Comparison of ENCODE assay signal across 37 cellular contexts in the genomic region with DNA sequence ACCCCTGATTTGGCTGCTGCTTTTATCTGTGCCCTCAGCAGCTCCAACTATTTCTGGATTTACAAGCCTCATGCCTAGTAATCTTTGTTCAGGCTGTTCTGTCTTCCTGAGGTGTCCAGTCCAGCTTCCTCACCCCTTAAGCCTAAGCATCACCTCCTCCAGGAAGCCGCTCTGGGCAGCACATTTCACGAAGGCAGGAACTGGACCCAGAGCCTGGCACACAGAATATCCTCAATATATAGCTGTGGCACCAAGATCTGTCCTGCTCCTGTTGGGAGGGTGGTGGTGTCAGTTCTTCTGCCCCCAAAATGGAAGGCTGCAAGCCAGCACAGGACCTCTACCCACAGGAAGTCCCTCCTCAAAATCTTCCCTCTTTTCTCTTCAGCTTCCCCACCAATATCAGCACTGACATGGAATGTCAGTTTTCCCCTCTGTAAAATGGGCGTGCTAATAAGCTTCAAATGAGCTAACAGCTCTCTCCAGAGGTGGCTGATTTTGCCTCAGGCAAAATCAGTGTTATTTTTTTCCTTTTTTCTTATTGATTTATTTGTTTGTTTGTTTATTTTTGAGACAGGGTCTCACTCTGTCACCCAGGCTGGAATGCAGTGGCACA. TPM values are rescaled to one million over a fixed set of nuclear protein-coding genes. Genes with fewer than 3 reads are reported as not detected.
"Had no signal": no experiment of that assay in that cellular context is flagged by ENCODE, and none has a peak within 500 bp of the region (broad histone marks: within the 10 kb centered on the region; RNA-seq: fewer than 3 reads in every experiment).

No MANE protein-coding gene starts in this region.

- ATAC-seq: activated CD4-positive, CD25-positive, alpha-beta regulatory T cell treated with anti-CD3 and anti-CD28 coated beads, Interleukin-2, amount 50 U/mL, for 24 hours; activated CD8-positive, alpha-beta T cell treated with anti-CD3 and anti-CD28 coated beads for 36 hours; activated naive CD4-positive, alpha-beta T cell treated with anti-CD3 and anti-CD28 coated beads, Interleukin-2, amount 50 U/mL, for 72 hours; activated T-cell treated with anti-CD3 and anti-CD28 coated beads, Interleukin-2, amount 50 U/mL, for 4 hours; activated T-helper 17 cell treated with anti-CD3 and anti-CD28 coated beads, Interleukin-2, amount 50 U/mL, for 72 hours; gastroesophageal sphincter; heart right ventricle had no signal

- H3K4me3 ChIP-seq: ascending aorta, esophagus squamous epithelium, gastroesophageal sphincter, heart right ventricle, hepatocyte had no signal

- H3K27ac Mint-ChIP-seq: activated B cell treated with CpG ODN at 0.5 μM for 24 hours; activated CD8-positive, alpha-beta T cell treated with anti-CD3 and anti-CD28 coated beads for 36 hours; activated naive CD4-positive, alpha-beta T cell treated with anti-CD3 and anti-CD28 coated beads, Interleukin-2, amount 10 ng/mL, durations not matched to agents 7 days and 5 days; activated naive CD4-positive, alpha-beta T cell treated with anti-CD3 and anti-CD28 coated beads, Interleukin-2, amount 50 U/mL, for 72 hours; activated naive CD8-positive, alpha-beta T cell treated with anti-CD3 and anti-CD28 coated beads, Interleukin-2, amount 10 ng/mL, durations not matched to agents 7 days and 5 days; activated T-helper 17 cell treated with anti-CD3 and anti-CD28 coated beads, Interleukin-2, amount 50 U/mL, for 72 hours had no signal

- H3K4me1 Mint-ChIP-seq: activated naive CD8-positive, alpha-beta T cell treated with anti-CD3 and anti-CD28 coated beads, Interleukin-2, amount 10 ng/mL, durations not matched to agents 7 days and 5 days; activated T-helper 17 cell treated with anti-CD3 and anti-CD28 coated beads, Interleukin-2, amount 50 U/mL, for 72 hours had no signal

- H3K36me3 ChIP-seq: ascending aorta, brain microvascular endothelial cell, esophagus squamous epithelium, gastroesophageal sphincter, heart right ventricle, WERI-Rb-1 had no signal

- H3K27ac ChIP-seq: ascending aorta, brain microvascular endothelial cell, epithelial cell of prostate, esophagus squamous epithelium, gastroesophageal sphincter, heart right ventricle, hepatocyte, WERI-Rb-1 had no signal

- H3K36me3 Mint-ChIP-seq: activated naive CD4-positive, alpha-beta T cell treated with anti-CD3 and anti-CD28 coated beads, Interleukin-2, amount 10 ng/mL, durations not matched to agents 7 days and 5 days; activated naive CD4-positive, alpha-beta T cell treated with anti-CD3 and anti-CD28 coated beads, Interleukin-2, amount 50 U/mL, for 72 hours; activated naive CD8-positive, alpha-beta T cell treated with anti-CD3 and anti-CD28 coated beads, Interleukin-2, amount 10 ng/mL, durations not matched to agents 7 days and 5 days had no signal

- H2AFZ ChIP-seq: hepatocyte had no signal

- H3K27me3 ChIP-seq: ascending aorta had no signal

- H3K9me3 Mint-ChIP-seq: activated B cell treated with CpG ODN at 0.5 μM for 24 hours; activated CD8-positive, alpha-beta T cell treated with anti-CD3 and anti-CD28 coated beads for 36 hours; activated naive CD4-positive, alpha-beta T cell treated with anti-CD3 and anti-CD28 coated beads, Interleukin-2, amount 10 ng/mL, durations not matched to agents 7 days and 5 days; activated naive CD4-positive, alpha-beta T cell treated with anti-CD3 and anti-CD28 coated beads, Interleukin-2, amount 50 U/mL, for 72 hours; activated naive CD8-positive, alpha-beta T cell treated with anti-CD3 and anti-CD28 coated beads, Interleukin-2, amount 10 ng/mL, durations not matched to agents 7 days and 5 days; activated T-cell treated with anti-CD3 and anti-CD28 coated beads, Interleukin-2, amount 50 U/mL, for 4 hours; activated T-helper 17 cell treated with anti-CD3 and anti-CD28 coated beads, Interleukin-2, amount 50 U/mL, for 72 hours had no signal

- H3K9me3 ChIP-seq: ascending aorta, esophagus squamous epithelium, gastroesophageal sphincter, heart right ventricle had no signal

- H3K79me2 ChIP-seq: hepatocyte had no signal

- H3K4me2 ChIP-seq: hepatocyte had no signal

- DNase-seq: activated B cell treated with CpG ODN at 0.5 μM for 24 hours; activated CD4-positive, alpha-beta T cell treated with anti-CD3 and anti-CD28 coated beads for 48 hours; activated CD4-positive, alpha-beta T cell treated with anti-CD3 and anti-CD28 coated beads, Interleukin-2, amount 50 U/mL, for 1 hour; activated CD4-positive, alpha-beta T cell treated with anti-CD3 and anti-CD28 coated beads, Interleukin-2, amount 50 U/mL, for 48 hours; activated CD8-positive, alpha-beta memory T cell treated with anti-CD3 and anti-CD28 coated beads for 24 hours; activated CD8-positive, alpha-beta T cell treated with anti-CD3 and anti-CD28 coated beads for 36 hours; activated effector memory CD4-positive, alpha-beta T cell treated with anti-CD3 and anti-CD28 coated beads, Interleukin-2, amount 50 U/mL, for 16 hours; activated naive CD4-positive, alpha-beta T cell; activated naive CD4-positive, alpha-beta T cell treated with anti-CD3 and anti-CD28 coated beads, Interleukin-2, amount 10 ng/mL, durations not matched to agents 7 days and 5 days; activated naive CD8-positive, alpha-beta T cell treated with anti-CD3 and anti-CD28 coated beads, Interleukin-2, amount 10 ng/mL, durations not matched to agents 7 days and 5 days; activated T-cell treated with anti-CD3 and anti-CD28 coated beads, Interleukin-2, amount 50 U/mL, for 4 hours; brain microvascular endothelial cell; caudate nucleus; cortex of kidney; effector CD8-positive, alpha-beta T cell; esophagus squamous epithelium; foreskin melanocyte; heart right ventricle; T-helper 9 cell; WERI-Rb-1 had no signal

- FAIRE-seq: colon, endometrium, endothelial cell of umbilical vein had no signal

- H3K4me1 ChIP-seq: ascending aorta had no signal

- H3K4me3 Mint-ChIP-seq: activated B cell treated with CpG ODN at 0.5 μM for 24 hours; activated CD8-positive, alpha-beta T cell treated with anti-CD3 and anti-CD28 coated beads for 36 hours; activated naive CD4-positive, alpha-beta T cell treated with anti-CD3 and anti-CD28 coated beads, Interleukin-2, amount 10 ng/mL, durations not matched to agents 7 days and 5 days; activated naive CD8-positive, alpha-beta T cell treated with anti-CD3 and anti-CD28 coated beads, Interleukin-2, amount 10 ng/mL, durations not matched to agents 7 days and 5 days; activated T-cell treated with anti-CD3 and anti-CD28 coated beads, Interleukin-2, amount 50 U/mL, for 4 hours; activated T-helper 17 cell treated with anti-CD3 and anti-CD28 coated beads, Interleukin-2, amount 50 U/mL, for 72 hours had no signal

RNA-seq across cellular contexts. Expression of a gene that starts 6.9 kb away (rescaled TPM):
- total RNA-seq: activated B cell treated with CpG ODN at 0.5 μM for 24 hours; activated CD8-positive, alpha-beta T cell treated with anti-CD3 and anti-CD28 coated beads for 36 hours; activated naive CD4-positive, alpha-beta T cell treated with anti-CD3 and anti-CD28 coated beads, Interleukin-2, amount 50 U/mL, for 72 hours; activated naive CD8-positive, alpha-beta T cell treated with anti-CD3 and anti-CD28 coated beads, Interleukin-2, amount 10 ng/mL, durations not matched to agents 7 days and 5 days; activated T-cell treated with anti-CD3 and anti-CD28 coated beads, Interleukin-2, amount 50 U/mL, for 4 hours; activated T-helper 17 cell treated with anti-CD3 and anti-CD28 coated beads, Interleukin-2, amount 50 U/mL, for 72 hours; ascending aorta; chondrocyte; dermis microvascular lymphatic vessel endothelial cell; endothelial cell of umbilical vein; esophagus squamous epithelium; fibroblast of lung; fibroblast of villous mesenchyme; gastroesophageal sphincter; glomerular endothelial cell; heart right ventricle; hepatocyte; T-helper 1 cell treated with Interleukin-12 subunit alpha and Interleukin-12 subunit beta and Interleukin-4 antibody, amounts not matched to agents 30 ng/mL and 1 ng/mL, for 36 hours; T-helper 2 cell treated with Interferon-gamma antibody and Interleukin-4, amounts not matched to agents 100 ng/mL and 5 ng/mL, for 36 hours had no signal
- polyA plus RNA-seq: endothelial cell of umbilical vein, fibroblast of lung, heart right ventricle, hepatocyte had no signal

RNA-seq across cellular contexts. Expression of a gene that starts 12.1 kb away (rescaled TPM):
- total RNA-seq: activated B cell treated with CpG ODN at 0.5 μM for 24 hours; activated CD8-positive, alpha-beta T cell treated with anti-CD3 and anti-CD28 coated beads for 36 hours; activated naive CD8-positive, alpha-beta T cell treated with anti-CD3 and anti-CD28 coated beads, Interleukin-2, amount 10 ng/mL, durations not matched to agents 7 days and 5 days; activated T-helper 17 cell treated with anti-CD3 and anti-CD28 coated beads, Interleukin-2, amount 50 U/mL, for 72 hours; dermis microvascular lymphatic vessel endothelial cell; endothelial cell of umbilical vein; fibroblast of villous mesenchyme; glomerular endothelial cell; T-helper 1 cell treated with Interleukin-12 subunit alpha and Interleukin-12 subunit beta and Interleukin-4 antibody, amounts not matched to agents 30 ng/mL and 1 ng/mL, for 36 hours; T-helper 2 cell treated with Interferon-gamma antibody and Interleukin-4, amounts not matched to agents 100 ng/mL and 5 ng/mL, for 36 hours had no signal
- polyA plus RNA-seq: endothelial cell of umbilical vein had no signal

RNA-seq across cellular contexts. Expression of a gene that starts 50.5 kb away (rescaled TPM):
- total RNA-seq: ascending aorta, fibroblast of villous mesenchyme had no signal

RNA-seq across cellular contexts. Expression of a gene that starts 53.6 kb away (rescaled TPM):
- total RNA-seq: activated B cell treated with CpG ODN at 0.5 μM for 24 hours; activated naive CD8-positive, alpha-beta T cell treated with anti-CD3 and anti-CD28 coated beads, Interleukin-2, amount 10 ng/mL, durations not matched to agents 7 days and 5 days; activated T-cell treated with anti-CD3 and anti-CD28 coated beads, Interleukin-2, amount 50 U/mL, for 4 hours; activated T-helper 17 cell treated with anti-CD3 and anti-CD28 coated beads, Interleukin-2, amount 50 U/mL, for 72 hours; endothelial cell of umbilical vein; fibroblast of lung; fibroblast of villous mesenchyme; glomerular endothelial cell; T-helper 1 cell treated with Interleukin-12 subunit alpha and Interleukin-12 subunit beta and Interleukin-4 antibody, amounts not matched to agents 30 ng/mL and 1 ng/mL, for 36 hours; T-helper 2 cell treated with Interferon-gamma antibody and Interleukin-4, amounts not matched to agents 100 ng/mL and 5 ng/mL, for 36 hours had no signal
- polyA plus RNA-seq: fibroblast of lung had no signal
